ENCODE assay signal across 23 cellular contexts in the genomic region with DNA sequence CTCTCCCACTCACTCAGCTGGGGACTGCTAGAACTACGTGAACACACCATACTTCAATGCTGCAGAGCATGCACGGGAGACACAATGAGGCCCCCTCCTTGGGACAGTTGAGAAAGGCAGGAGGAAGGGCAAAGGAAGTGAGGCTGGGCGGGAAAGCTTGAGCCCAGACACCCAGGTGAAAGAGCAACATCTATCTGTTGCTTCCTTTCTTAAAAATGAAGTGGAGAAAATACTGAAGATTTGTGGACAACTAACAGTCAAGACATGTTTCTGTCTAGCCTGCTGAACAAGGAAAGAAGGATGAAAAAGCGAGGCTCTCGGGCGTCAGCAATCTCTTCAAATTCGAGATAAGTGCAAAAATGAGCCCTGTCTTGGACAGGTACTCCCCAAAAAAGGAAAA. TPM values are rescaled to one million over a fixed set of nuclear protein-coding genes. Genes with fewer than 3 reads are reported as not detected.
A peak's percentile ranks its signal among the peaks of the same experiment; 100 is the strongest.
DNase-seq lines count a peak whose midpoint lies in the region; ATAC-seq and TF ChIP-seq lines count a peak whose summit lies in the region.
"Had no signal": no experiment of that assay in that cellular context is flagged by ENCODE, and none has a peak within 500 bp of the region (broad histone marks: within the 10 kb centered on the region; RNA-seq: fewer than 3 reads in every experiment).

No MANE protein-coding gene starts in this region.

- no peak for TF ChIP-seq EP300 in transverse colon (IDR thresholded peaks at IDR 0.05; ENCODE audit: low read depth)

- ATAC-seq in WTC11 = no peak
- no peak for ATAC-seq in aorta (ENCODE audit: low FRiP score)
- ATAC-seq: GM12878 had no signal

- H3K27ac ChIP-seq in transverse colon (peak overlapping the region; percentile 55 to 93 (median 76)), aorta (ENCODE audit: low read depth in 1 of 2, low read length in 2 of 2) (no peak overlapping the region)
- H3K27ac ChIP-seq: colonic mucosa had no signal

- H3K4me1 Mint-ChIP-seq in WTC11 = peaks cover 62% of the 10 kb centered on the region
- H3K4me1 Mint-ChIP-seq in mesothelial cell of epicardium = peaks cover 35% of the 10 kb centered on the region

- in situ Hi-C loops in transverse colon (cut with MboI; ENCODE audit: low pct_ligation_motif_present in 1 of 4, low pct_unique_long_range_greater_than_20kb in 1 of 4, low sequenced_read_pairs in 3 of 4) = loop anchor here in 1 of 4 donors (10.0 kb wide), 1 partner anchor 123 kb away; no protein-coding TSS in a partner anchor

- TF ChIP-seq CTCF in WTC11 (IDR thresholded peaks at IDR 0.05) (no peak), mesothelial cell of epicardium (IDR thresholded peaks at IDR 0.05; ENCODE audit: unreplicated experiment) (no peak), transverse colon (IDR thresholded peaks at IDR 0.05) (no peak)

- POLR2A ChIA-PET in WTC11 (lab: Charles Lee) = interaction anchor here (0.6 kb wide), 1 partner anchor 802 kb away, joined by 5 read pairs; no protein-coding TSS in a partner anchor

- H3K9me3 Mint-ChIP-seq in WTC11 = no peaks in the 10 kb centered on the region
- H3K9me3 Mint-ChIP-seq in mesothelial cell of epicardium = no peaks in the 10 kb centered on the region

- peak overlapping the region; percentile 31 for H3K27ac Mint-ChIP-seq in WTC11
- H3K27ac Mint-ChIP-seq in mesothelial cell of epicardium = peak overlapping the region; percentile 19

- no peak overlapping the region for H3K4me3 ChIP-seq in transverse colon
- H3K4me3 ChIP-seq in aorta (ENCODE audit: low read length in 2 of 2) = no peak overlapping the region
- H3K4me3 ChIP-seq: colonic mucosa, GM12878 had no signal

- no peaks in the 10 kb centered on the region for H3K9me3 ChIP-seq in transverse colon
- H3K9me3 ChIP-seq in aorta (ENCODE audit: control insufficient read depth, low read length) = no peaks in the 10 kb centered on the region
- H3K9me3 ChIP-seq: colonic mucosa had no signal

- intact Hi-C loops in transverse colon (cut with DNase I; ENCODE audit: low total_unique reads) (no loop called here), aorta (cut with DNase I) (no loop called here)

- peaks cover 36% of the 10 kb centered on the region for H3K36me3 Mint-ChIP-seq in WTC11
- H3K36me3 Mint-ChIP-seq in mesothelial cell of epicardium = peaks cover 10% of the 10 kb centered on the region

- peaks cover 3 to 64% (median 39%) of the 10 kb centered on the region in 4 donors for H3K4me1 ChIP-seq in transverse colon
- H3K4me1 ChIP-seq in aorta (ENCODE audit: control insufficient read depth in 1 of 2, insufficient read depth in 2 of 2, low read length in 2 of 2) = no peaks in the 10 kb centered on the region
- H3K4me1 ChIP-seq: colonic mucosa had no signal

- H3K27me3 ChIP-seq in transverse colon (no peaks in the 10 kb centered on the region), aorta (ENCODE audit: control insufficient read depth in 1 of 2, insufficient read depth in 2 of 2, low read length in 1 of 2) (no peaks in the 10 kb centered on the region)
- H3K27me3 ChIP-seq: BE2C, colonic mucosa had no signal

- 77 to 90% methylated on average over 7 of the region's 7 CpGs for WGBS in transverse colon (ENCODE audit: low coverage in 1 of 2), 2 donors
- WGBS in aorta, 2 donors = 88 to 89% methylated on average over 7 of the region's 7 CpGs

- H3K36me3 ChIP-seq in transverse colon (peaks cover 0 to 15% (median 0%) of the 10 kb centered on the region in 4 donors), aorta (ENCODE audit: control insufficient read depth in 1 of 2, insufficient read depth in 2 of 2, low read length in 1 of 2) (peaks cover 0 to 2% of the 10 kb centered on the region in 2 donors)

- H3K4me3 Mint-ChIP-seq in WTC11 = no peak overlapping the region
- H3K4me3 Mint-ChIP-seq in mesothelial cell of epicardium = no peak overlapping the region

- TF ChIP-seq POLR2A in transverse colon (IDR thresholded peaks at IDR 0.05) = no peak

- no peaks in the 10 kb centered on the region for H3K27me3 Mint-ChIP-seq in WTC11 (ENCODE audit: low read depth)
- H3K27me3 Mint-ChIP-seq in mesothelial cell of epicardium (ENCODE audit: low read depth) = no peaks in the 10 kb centered on the region

- peak; percentile 50 for DNase-seq in NCI-H82 (lab: John Stamatoyannopoulos, UW)
- no peak for DNase-seq in NCI-H82 treated with DMSO at 0.1 percent for 48 hours (lab: John Stamatoyannopoulos, UW; ENCODE audit: unreplicated experiment)
- no peak for DNase-seq in WTC11 (ENCODE audit: low spot score)
- no peak for DNase-seq in mesothelial cell of epicardium (ENCODE audit: low spot score in 2 of 2, unreplicated experiment in 2 of 2)
- peak; percentile 4 for DNase-seq in transverse colon
- no peak for DNase-seq in medulla oblongata (ENCODE audit: extremely low spot score)
- no peak for DNase-seq in HuH-7 (ENCODE audit: low spot score)
- no peak for DNase-seq in aorta
- DNase-seq: activated CD4-positive, alpha-beta T cell treated with anti-CD3 and anti-CD28 coated beads for 4 hours; BE2C; colonic mucosa; GDM1; left cardiac atrium; NCI-H1048; NCI-H2107; NCI-H526; OCI-M1; stimulated activated CD4-positive, alpha-beta T cell treated with anti-CD3 and anti-CD28 coated beads, Interleukin-2, amount 100 ng/mL, for 48 hours; substantia nigra had no signal

- CTCF ChIA-PET in WTC11 (lab: Charles Lee) = no interaction called here

TF ChIP-seq in WTC11, 78 proteins besides CTCF, POLR2A, EP300 and RAD21 (continues in another document):
- no peak for TF ChIP-seq ZNF423 (CRISPR knock-in tag; IDR thresholded peaks at IDR 0.05)
- no peak for TF ChIP-seq ESRRA (CRISPR knock-in tag; IDR thresholded peaks at IDR 0.05; ENCODE audit: borderline replicate concordance)
- TF ChIP-seq, protein P1, sequence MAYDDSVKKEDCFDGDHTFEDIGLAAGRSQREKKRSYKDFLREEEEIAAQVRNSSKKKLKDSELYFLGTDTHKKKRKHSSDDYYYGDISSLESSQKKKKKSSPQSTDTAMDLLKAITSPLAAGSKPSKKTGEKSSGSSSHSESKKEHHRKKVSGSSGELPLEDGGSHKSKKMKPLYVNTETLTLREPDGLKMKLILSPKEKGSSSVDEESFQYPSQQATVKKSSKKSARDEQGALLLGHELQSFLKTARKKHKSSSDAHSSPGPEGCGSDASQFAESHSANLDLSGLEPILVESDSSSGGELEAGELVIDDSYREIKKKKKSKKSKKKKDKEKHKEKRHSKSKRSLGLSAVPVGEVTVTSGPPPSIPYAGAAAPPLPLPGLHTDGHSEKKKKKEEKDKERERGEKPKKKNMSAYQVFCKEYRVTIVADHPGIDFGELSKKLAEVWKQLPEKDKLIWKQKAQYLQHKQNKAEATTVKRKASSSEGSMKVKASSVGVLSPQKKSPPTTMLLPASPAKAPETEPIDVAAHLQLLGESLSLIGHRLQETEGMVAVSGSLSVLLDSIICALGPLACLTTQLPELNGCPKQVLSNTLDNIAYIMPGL (CRISPR knock-in tag; IDR thresholded peaks at IDR 0.05) = no peak
- TF ChIP-seq JAZF1 (CRISPR knock-in tag; IDR thresholded peaks at IDR 0.05) = no peak
- TF ChIP-seq, protein P2, sequence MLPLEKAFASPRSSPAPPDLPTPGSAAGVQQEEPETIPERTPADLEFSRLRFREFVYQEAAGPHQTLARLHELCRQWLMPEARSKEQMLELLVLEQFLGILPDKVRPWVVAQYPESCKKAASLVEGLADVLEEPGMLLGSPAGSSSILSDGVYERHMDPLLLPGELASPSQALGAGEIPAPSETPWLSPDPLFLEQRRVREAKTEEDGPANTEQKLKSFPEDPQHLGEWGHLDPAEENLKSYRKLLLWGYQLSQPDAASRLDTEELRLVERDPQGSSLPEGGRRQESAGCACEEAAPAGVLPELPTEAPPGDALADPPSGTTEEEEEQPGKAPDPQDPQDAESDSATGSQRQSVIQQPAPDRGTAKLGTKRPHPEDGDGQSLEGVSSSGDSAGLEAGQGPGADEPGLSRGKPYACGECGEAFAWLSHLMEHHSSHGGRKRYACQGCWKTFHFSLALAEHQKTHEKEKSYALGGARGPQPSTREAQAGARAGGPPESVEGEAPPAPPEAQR (CRISPR knock-in tag; IDR thresholded peaks at IDR 0.05) = no peak
- no peak for TF ChIP-seq CREB1 (CRISPR knock-in tag; IDR thresholded peaks at IDR 0.05)
- TF ChIP-seq, protein P3, sequence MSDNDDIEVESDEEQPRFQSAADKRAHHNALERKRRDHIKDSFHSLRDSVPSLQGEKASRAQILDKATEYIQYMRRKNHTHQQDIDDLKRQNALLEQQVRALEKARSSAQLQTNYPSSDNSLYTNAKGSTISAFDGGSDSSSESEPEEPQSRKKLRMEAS (CRISPR knock-in tag; IDR thresholded peaks at IDR 0.05) = no peak
- TF ChIP-seq RORB (CRISPR knock-in tag; IDR thresholded peaks at IDR 0.05) = no peak
- TF ChIP-seq, protein P4, sequence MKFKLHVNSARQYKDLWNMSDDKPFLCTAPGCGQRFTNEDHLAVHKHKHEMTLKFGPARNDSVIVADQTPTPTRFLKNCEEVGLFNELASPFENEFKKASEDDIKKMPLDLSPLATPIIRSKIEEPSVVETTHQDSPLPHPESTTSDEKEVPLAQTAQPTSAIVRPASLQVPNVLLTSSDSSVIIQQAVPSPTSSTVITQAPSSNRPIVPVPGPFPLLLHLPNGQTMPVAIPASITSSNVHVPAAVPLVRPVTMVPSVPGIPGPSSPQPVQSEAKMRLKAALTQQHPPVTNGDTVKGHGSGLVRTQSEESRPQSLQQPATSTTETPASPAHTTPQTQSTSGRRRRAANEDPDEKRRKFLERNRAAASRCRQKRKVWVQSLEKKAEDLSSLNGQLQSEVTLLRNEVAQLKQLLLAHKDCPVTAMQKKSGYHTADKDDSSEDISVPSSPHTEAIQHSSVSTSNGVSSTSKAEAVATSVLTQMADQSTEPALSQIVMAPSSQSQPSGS (CRISPR knock-in tag; IDR thresholded peaks at IDR 0.05; ENCODE audit: borderline replicate concordance, low read depth) = no peak
- no peak for TF ChIP-seq ELF4 (CRISPR knock-in tag; IDR thresholded peaks at IDR 0.05; ENCODE audit: low read depth)
- TF ChIP-seq GABPB1 (CRISPR knock-in tag; IDR thresholded peaks at IDR 0.05) = no peak
- TF ChIP-seq, protein P5, sequence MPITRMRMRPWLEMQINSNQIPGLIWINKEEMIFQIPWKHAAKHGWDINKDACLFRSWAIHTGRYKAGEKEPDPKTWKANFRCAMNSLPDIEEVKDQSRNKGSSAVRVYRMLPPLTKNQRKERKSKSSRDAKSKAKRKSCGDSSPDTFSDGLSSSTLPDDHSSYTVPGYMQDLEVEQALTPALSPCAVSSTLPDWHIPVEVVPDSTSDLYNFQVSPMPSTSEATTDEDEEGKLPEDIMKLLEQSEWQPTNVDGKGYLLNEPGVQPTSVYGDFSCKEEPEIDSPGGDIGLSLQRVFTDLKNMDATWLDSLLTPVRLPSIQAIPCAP (CRISPR knock-in tag; IDR thresholded peaks at IDR 0.05) = no peak

RNA-seq across cellular contexts. Expression of a gene that starts 3.0 kb away (rescaled TPM):
- 59.8 to 90.0 TPM (median 61.1 TPM) in 3 replicates for total RNA-seq in WTC11 (2021)
- 18.5 to 19.4 TPM (median 19.3 TPM) in 3 replicates for total RNA-seq in mesothelial cell of epicardium
- total RNA-seq in transverse colon = 10 to 100 TPM; 11.3 to 33.0 (median 14.3) TPM
- total RNA-seq in aorta = 1 to 10 TPM in 1 of 2 donors, not detected in 1; 2.6 TPM
- under 1 TPM in 1 of 2 donors, not detected in 1; 0.38 TPM for polyA plus RNA-seq in aorta
- total RNA-seq: A172, GM12878, mononuclear cell, SK-MEL-5 had no signal

RNA-seq across cellular contexts. Expression of a gene that starts 9.6 kb away (rescaled TPM):
- 53.5 to 85.6 TPM (median 54.4 TPM) in 3 replicates for total RNA-seq in WTC11 (2021)
- total RNA-seq in mesothelial cell of epicardium = 71.7 to 76.2 TPM (median 72.7 TPM) in 3 replicates
- total RNA-seq in transverse colon = 100 to 1,000 TPM in 3 of 4 donors, 10 to 100 TPM in 1; 80.8 to 283 (median 117) TPM
- 10 to 100 TPM; 46.9 to 68.7 TPM for total RNA-seq in aorta
- 10 to 100 TPM; 35.2 to 36.4 TPM for polyA plus RNA-seq in aorta

Comparison
In these comparisons a context has a peak if more than half of its experiments do, and no peak if none do; other contexts are left out.
1. DNase-seq: peak in NCI-H82 (single experiment) and transverse colon (single experiment); none in NCI-H82 treated with DMSO at 0.1 percent for 48 hours (single experiment), WTC11 (single experiment), mesothelial cell of epicardium (0 of 2), medulla oblongata (single experiment), HuH-7 (single experiment) and aorta (0 of 2).
2. H3K27ac ChIP-seq: peak in transverse colon (4 of 4); none in aorta (0 of 2).